ENCODE assay signal across 8 cellular contexts in the genomic region with DNA sequence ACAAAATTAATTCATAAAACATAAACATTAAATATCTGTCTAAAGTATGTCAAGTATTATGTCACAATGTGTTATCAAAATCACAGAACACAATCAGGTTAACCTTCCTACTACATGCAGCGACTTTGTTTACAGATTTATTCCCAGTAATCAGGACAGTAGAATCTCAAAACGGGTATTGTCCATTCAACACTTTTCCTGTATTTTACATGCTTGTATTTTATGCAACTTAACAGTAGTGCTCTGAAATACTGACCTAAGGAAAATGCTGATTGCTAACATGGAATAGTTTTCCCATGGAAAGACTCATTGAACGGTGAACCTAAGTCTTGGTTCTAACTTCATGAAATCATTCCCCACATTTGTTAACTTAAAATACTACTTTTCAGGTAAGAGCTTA. TPM values are rescaled to one million over a fixed set of nuclear protein-coding genes. Genes with fewer than 3 reads are reported as not detected.
A peak's percentile ranks its signal among the peaks of the same experiment; 100 is the strongest.
DNase-seq lines count a peak whose midpoint lies in the region; ATAC-seq, FAIRE-seq and TF ChIP-seq lines count a peak whose summit lies in the region.

No MANE protein-coding gene starts in this region.

- peaks cover 48% of the 10 kb centered on the region for H3K4me1 Mint-ChIP-seq in activated T-cell treated with anti-CD3 and anti-CD28 coated beads, Interleukin-2, amount 50 U/mL, for 4 hours (ENCODE audit: low read depth)

- no peak for DNase-seq in activated T-cell treated with anti-CD3 and anti-CD28 coated beads, Interleukin-2, amount 50 U/mL, for 4 hours
- DNase-seq in activated T-cell treated with anti-CD3 and anti-CD28 coated beads for 4 hours (no peak), adipocyte (ENCODE audit: low read depth) (peak; percentile 12), HepG2 (ENCODE audit: low spot score) (no peak), thyroid gland (no peak), DMS 273 treated with DMSO at 0.1 percent for 48 hours (lab: John Stamatoyannopoulos, UW) (no peak), amniotic stem cell (lab: John Stamatoyannopoulos, UW) (no peak), NCI-H446 treated with DMSO at 0.1 percent for 48 hours (lab: John Stamatoyannopoulos, UW) (no peak)

- WGBS in HepG2 (ENCODE audit: low lambda C conversion rate), result 3% methylated on average over 3 of the region's 3 CpGs
- WGBS in thyroid gland, 2 donors, result 6% methylated on average over 3 of the region's 3 CpGs

- peaks cover 60% of the 10 kb centered on the region for H4K20me1 ChIP-seq in HepG2 (ENCODE audit: insufficient read depth, low read length)

- FAIRE-seq in HepG2 (lab: Jason Lieb, UNC), result no peak

- in situ Hi-C loops in HepG2 (cut with HindIII; ENCODE audit: extremely low pct_ligation_motif_present, low pct_unique_long_range_greater_than_20kb), result no loop called here

- peaks cover 54% of the 10 kb centered on the region for H3K36me3 Mint-ChIP-seq in activated T-cell treated with anti-CD3 and anti-CD28 coated beads, Interleukin-2, amount 50 U/mL, for 4 hours (ENCODE audit: insufficient read depth)

- no peak for ATAC-seq in activated T-cell treated with anti-CD3 and anti-CD28 coated beads, Interleukin-2, amount 50 U/mL, for 4 hours
- no peak for ATAC-seq in HepG2

- peak overlapping the region; percentile 93 for H3K27ac ChIP-seq in HepG2 (ENCODE audit: extremely low read length, insufficient read depth, low read length)
- H3K27ac ChIP-seq in thyroid gland, result no peak overlapping the region

- CTCF ChIA-PET in HepG2 (lab: Yijun Ruan, JAX; ENCODE audit: low intra/inter-chr PET ratio, low total read pairs), result no interaction called here

- TF ChIP-seq CTCF in HepG2 (CRISPR knock-in tag; IDR thresholded peaks at IDR 0.05) (no peak), thyroid gland (IDR thresholded peaks at IDR 0.05) (no peak)

- peaks cover 68% of the 10 kb centered on the region for H3K79me2 ChIP-seq in HepG2 (ENCODE audit: insufficient read depth, low read length)

- TF ChIP-seq RAD21 in HepG2 (CRISPR knock-in tag; IDR thresholded peaks at IDR 0.05), result no peak

- H3K4me3 ChIP-seq in adipocyte (ENCODE audit: low read length), result peak overlapping the region; percentile 97
- peak overlapping the region; percentile 74 to 96 (median 77) for H3K4me3 ChIP-seq in HepG2 (replicated peaks in 1 of 3; ENCODE audit: insufficient read depth in 1 of 3, low read depth in 2 of 3, low read length in 3 of 3)
- H3K4me3 ChIP-seq in thyroid gland (replicated peaks in 1 of 3), result peak overlapping the region in 2 of 3 donors; percentile 8 to 70

- H3K9ac ChIP-seq in adipocyte (ENCODE audit: low read length), result peak overlapping the region; percentile 95
- peak overlapping the region; percentile 93 for H3K9ac ChIP-seq in HepG2 (ENCODE audit: insufficient read depth, low read depth, low read length)

- no peak; a peak in 1 of 4 replicates for TF ChIP-seq POLR2A in HepG2 (IDR thresholded peaks at IDR 0.05; ENCODE audit: insufficient read depth in 1 of 2, low read depth in 2 of 2, low read length in 2 of 2)
- no peak for TF ChIP-seq POLR2A in thyroid gland (IDR thresholded peaks at IDR 0.05)

- no peaks in the 10 kb centered on the region for H3K27me3 Mint-ChIP-seq in activated T-cell treated with anti-CD3 and anti-CD28 coated beads, Interleukin-2, amount 50 U/mL, for 4 hours (ENCODE audit: low read depth)

- H3K9me3 ChIP-seq in adipocyte (ENCODE audit: control insufficient read depth, low read length), result no peaks in the 10 kb centered on the region
- H3K9me3 ChIP-seq in HepG2 (ENCODE audit: low read length), result no peaks in the 10 kb centered on the region
- no peaks in the 10 kb centered on the region for H3K9me3 ChIP-seq in thyroid gland

- intact Hi-C loops in HepG2 (cut with micrococcal nuclease; ENCODE audit: unreplicated experiment), result loop anchor here (5.0 kb wide), 1 partner anchor 259 kb away; a partner anchor contains a TSS
- intact Hi-C loops in thyroid gland (cut with DNase I), result no loop called here

- TF ChIP-seq EP300 in HepG2 (IDR thresholded peaks at IDR 0.05; ENCODE audit: low read depth in 2 of 2, low read length in 2 of 2), result no peak
- TF ChIP-seq EP300 in HepG2 (CRISPR knock-in tag; IDR thresholded peaks at IDR 0.05; ENCODE audit: borderline replicate concordance), result no peak

- peaks cover 33% of the 10 kb centered on the region for H3K36me3 ChIP-seq in adipocyte (ENCODE audit: control insufficient read depth, insufficient read depth, low read length, severe bottlenecking)
- H3K36me3 ChIP-seq in HepG2 (replicated peaks in 1 of 2; ENCODE audit: control insufficient read depth in 1 of 2, insufficient read depth in 2 of 2, low read length in 2 of 2), result peaks cover 11 to 32% of the 10 kb centered on the region in 2 experiments
- peaks cover 20 to 29% of the 10 kb centered on the region in 2 donors for H3K36me3 ChIP-seq in thyroid gland

- no peak overlapping the region for H2AFZ ChIP-seq in HepG2 (ENCODE audit: low read length)

- H3K4me3 Mint-ChIP-seq in activated T-cell treated with anti-CD3 and anti-CD28 coated beads, Interleukin-2, amount 50 U/mL, for 4 hours, result peak overlapping the region; percentile 100

- H3K9me3 Mint-ChIP-seq in activated T-cell treated with anti-CD3 and anti-CD28 coated beads, Interleukin-2, amount 50 U/mL, for 4 hours, result no peaks in the 10 kb centered on the region

- peaks cover 31% of the 10 kb centered on the region for H3K4me1 ChIP-seq in adipocyte (ENCODE audit: control insufficient read depth, insufficient read depth, low read length)
- peaks cover 47% of the 10 kb centered on the region for H3K4me1 ChIP-seq in HepG2 (ENCODE audit: insufficient read depth, low read length)
- H3K4me1 ChIP-seq in thyroid gland, result peaks cover 4 to 6% of the 10 kb centered on the region in 2 donors

- H3K27me3 ChIP-seq in adipocyte (replicated peaks; ENCODE audit: control insufficient read depth, insufficient read depth, low read length) (no peaks in the 10 kb centered on the region), HepG2 (ENCODE audit: control insufficient read depth in 1 of 2, insufficient read depth in 2 of 2, low read length in 2 of 2) (no peaks in the 10 kb centered on the region; a peak in 1 of 5 replicates), thyroid gland (no peaks in the 10 kb centered on the region)

- H3K4me2 ChIP-seq in HepG2 (ENCODE audit: low read depth, low read length), result peak overlapping the region; percentile 80

- POLR2A ChIA-PET in HepG2 (lab: Yijun Ruan, JAX), result no interaction called here

- BruUV-seq in HepG2 (replicated peaks; lab: Mats Ljungman, UMichigan), result no TSS peak

TF ChIP-seq in HepG2, 621 proteins besides CTCF, POLR2A, EP300 and RAD21 (continues in another document):
- no peak for TF ChIP-seq ZNF382 (CRISPR knock-in tag; IDR thresholded peaks at IDR 0.05; ENCODE audit: borderline replicate concordance)
- no peak for TF ChIP-seq ZFP82 (CRISPR knock-in tag; IDR thresholded peaks at IDR 0.05; ENCODE audit: borderline replicate concordance)
- TF ChIP-seq ZNF83 (CRISPR knock-in tag; IDR thresholded peaks at IDR 0.05; ENCODE audit: borderline replicate concordance), result no peak
- no peak for TF ChIP-seq ZNF660 (CRISPR knock-in tag; IDR thresholded peaks at IDR 0.05; ENCODE audit: borderline replicate concordance, low read depth)
- no peak for TF ChIP-seq ZNF746 (CRISPR knock-in tag; IDR thresholded peaks at IDR 0.05)
- TF ChIP-seq POLR2AphosphoS5 (IDR thresholded peaks at IDR 0.05; ENCODE audit: low read depth, low read length), result no peak
- no peak for TF ChIP-seq TEAD3 (CRISPR knock-in tag; optimal IDR thresholded peaks at IDR 0.05; ENCODE audit: borderline replicate concordance)
- no peak for TF ChIP-seq THAP11 (CRISPR knock-in tag; IDR thresholded peaks at IDR 0.05)

RNA-seq across cellular contexts. Expression of a gene that starts 2.3 kb away (rescaled TPM):
- total RNA-seq in activated T-cell treated with anti-CD3 and anti-CD28 coated beads, Interleukin-2, amount 50 U/mL, for 4 hours, result 100 to 1,000 TPM; 753 to 907 (median 821) TPM
- total RNA-seq in HepG2 (2016; rRNA removed; fragmentation: Illumina TruSeq; extraction: Trizol) (281 and 464 TPM in 2 replicates), thyroid gland (100 to 1,000 TPM; 185 to 218 (median 204) TPM)
- 42.0 and 47.1 TPM in 2 replicates for total RNA-seq in HepG2 (2016; cell fraction: cytosol; rRNA removed; fragmentation: Illumina TruSeq; extraction: Trizol; ENCODE audit: low read depth)
- 285 and 448 TPM in 2 replicates for total RNA-seq in HepG2 (2016; cell fraction: insoluble cytoplasmic fraction; rRNA removed; fragmentation: Illumina TruSeq; extraction: Trizol)
- total RNA-seq in HepG2 (2016; cell fraction: membrane; rRNA removed; fragmentation: Illumina TruSeq; extraction: Trizol), result 101 and 110 TPM in 2 replicates
- total RNA-seq in HepG2 (2016; cell fraction: nucleus; rRNA removed; fragmentation: Illumina TruSeq; extraction: Trizol), result 159 and 166 TPM in 2 replicates
- polyA plus RNA-seq in HepG2 (2011; rRNA removed), result 129 and 175 TPM in 2 replicates
- polyA plus RNA-seq in HepG2 (2011; cell fraction: cytosol; rRNA removed), result 135 and 152 TPM in 2 replicates
- polyA plus RNA-seq in HepG2 (2011; cell fraction: nucleus; rRNA removed), result 36.3 and 45.4 TPM in 2 replicates
- 205 and 282 TPM in 2 replicates for polyA plus RNA-seq in HepG2 (2012)
- 49.9 and 50.6 TPM in 2 replicates for polyA plus RNA-seq in HepG2 (2016; cell fraction: cytosol; fragmentation: Illumina TruSeq; extraction: Trizol; ENCODE audit: low read depth)
- 619 and 673 TPM in 2 replicates for polyA plus RNA-seq in HepG2 (2016; cell fraction: insoluble cytoplasmic fraction; fragmentation: Illumina TruSeq; extraction: Trizol; ENCODE audit: low read depth)
- polyA plus RNA-seq in HepG2 (2016; cell fraction: membrane; fragmentation: Illumina TruSeq; extraction: Trizol; ENCODE audit: low read depth), result 96.8 and 107 TPM in 2 replicates
- polyA plus RNA-seq in HepG2 (2016; cell fraction: nucleus; fragmentation: Illumina TruSeq; extraction: Trizol; ENCODE audit: insufficient read depth, low read depth), result 230 and 231 TPM in 2 replicates
- polyA minus RNA-seq in HepG2 (2011; rRNA and poly(A)+ RNA removed; ENCODE audit: low replicate concordance), result 87.0 and 114 TPM in 2 replicates
- polyA minus RNA-seq in HepG2 (2011; cell fraction: cytosol; rRNA and poly(A)+ RNA removed), result 138 and 157 TPM in 2 replicates
- polyA minus RNA-seq in HepG2 (2011; cell fraction: nucleus; rRNA and poly(A)+ RNA removed), result 137 and 140 TPM in 2 replicates

Comparison
In these comparisons a context has a peak if more than half of its experiments do, and no peak if none do; other contexts are left out.
1. H3K4me3 ChIP-seq: peak in every context shown above with its lines; median percentile 97 in adipocyte; 77 in HepG2; 39 in thyroid gland.